ENCODE assay signal across 33 cellular contexts in genomic region chr14:40386433-40386832, GRCh38.
DNase-seq lines count a peak whose midpoint lies in the region; ATAC-seq and TF ChIP-seq lines count a peak whose summit lies in the region.
"Had no signal": no experiment of that assay in that cellular context is flagged by ENCODE, and none has a peak within 500 bp of the region (broad histone marks: within the 10 kb centered on the region; RNA-seq: fewer than 3 reads in every experiment).

No MANE protein-coding gene starts in this region.

- ATAC-seq in GM18511 (IDR thresholded peaks at IDR 0.05; ENCODE audit: unreplicated experiment), result peak; percentile 63
- peak; percentile 66 for ATAC-seq in GM21737 (IDR thresholded peaks at IDR 0.05; ENCODE audit: unreplicated experiment)
- ATAC-seq in HG03378 (IDR thresholded peaks at IDR 0.05; ENCODE audit: unreplicated experiment), result peak; percentile 68
- ATAC-seq in SK-N-SH treated with all-trans-retinoic acid at 6 μM for 48 hours, result no peak
- ATAC-seq: activated naive CD8-positive, alpha-beta T cell treated with anti-CD3 and anti-CD28 coated beads, Interleukin-2, amount 50 U/mL, for 24 hours; activated T-cell treated with anti-CD3 and anti-CD28 coated beads, Interleukin-2, amount 50 U/mL, for 4 hours; esophagus mucosa; foreskin keratinocyte; heart right ventricle; mucosa of descending colon had no signal

- DNase-seq in kidney glomerular epithelial cell (lab: John Stamatoyannopoulos, UW) (peak; percentile 2), mesenteric fat pad (ENCODE audit: low spot score) (no peak)
- DNase-seq in activated CD4-positive, alpha-beta T cell treated with anti-CD3 and anti-CD28 coated beads for 1 hour, result no peak
- DNase-seq: activated CD4-positive, alpha-beta T cell treated with anti-CD3 and anti-CD28 coated beads, Interleukin-2, amount 10 ng/mL, durations not matched to agents 24 days and 14 days; activated gamma-delta T cell treated with Interleukin-2 at 50 U/mL for 16 hours; activated naive CD8-positive, alpha-beta T cell treated with anti-CD3 and anti-CD28 coated beads, Interleukin-2, amount 50 U/mL, for 24 hours; activated T-cell treated with anti-CD3 and anti-CD28 coated beads, Interleukin-2, amount 50 U/mL, for 4 hours; BE2C; central memory CD4-positive, alpha-beta T cell; DMS79 treated with DMSO at 0.1 percent for 48 hours; endodermal cell; foreskin keratinocyte; GF-D8; H9; heart right ventricle; KBM-7; mucosa of descending colon; NCI-H1105; NCI-H2081 treated with DMSO at 0.1 percent for 48 hours; NCI-H446; ovary; PC-9; Right ventricle myocardium superior; small intestine; stimulated activated CD4-positive, alpha-beta T cell treated with anti-CD3 and anti-CD28 coated beads, Interleukin-1b, Interleukin-23, amount 100 ng/mL, for 48 hours; stomach; T-helper 9 cell; tibial artery had no signal

TF ChIP-seq in SK-N-SH treated with all-trans-retinoic acid at 6 μM for 48 hours, 23 proteins besides CTCF, POLR2A, EP300 and RAD21:
- TF ChIP-seq TCF4 (CRISPR knock-in tag; IDR thresholded peaks at IDR 0.05; ENCODE audit: borderline replicate concordance) (no peak), CSDC2 (CRISPR knock-in tag; IDR thresholded peaks at IDR 0.05) (no peak), GLIS3 (CRISPR knock-in tag; IDR thresholded peaks at IDR 0.05) (no peak), RARB (CRISPR knock-in tag; IDR thresholded peaks at IDR 0.05) (no peak), ISL1 (CRISPR knock-in tag; IDR thresholded peaks at IDR 0.05) (no peak), ZC3H10 (CRISPR knock-in tag; IDR thresholded peaks at IDR 0.05) (no peak), CREB5 (CRISPR knock-in tag; IDR thresholded peaks at IDR 0.05; ENCODE audit: low read depth) (no peak), ZNF70 (CRISPR knock-in tag; IDR thresholded peaks at IDR 0.05) (no peak), ZNF8 (CRISPR knock-in tag; IDR thresholded peaks at IDR 0.05) (no peak)
TF ChIP-seq in SK-N-SH treated with all-trans-retinoic acid at 6 μM for 48 hours: peak in this region for 0.
